In the genomic region with DNA sequence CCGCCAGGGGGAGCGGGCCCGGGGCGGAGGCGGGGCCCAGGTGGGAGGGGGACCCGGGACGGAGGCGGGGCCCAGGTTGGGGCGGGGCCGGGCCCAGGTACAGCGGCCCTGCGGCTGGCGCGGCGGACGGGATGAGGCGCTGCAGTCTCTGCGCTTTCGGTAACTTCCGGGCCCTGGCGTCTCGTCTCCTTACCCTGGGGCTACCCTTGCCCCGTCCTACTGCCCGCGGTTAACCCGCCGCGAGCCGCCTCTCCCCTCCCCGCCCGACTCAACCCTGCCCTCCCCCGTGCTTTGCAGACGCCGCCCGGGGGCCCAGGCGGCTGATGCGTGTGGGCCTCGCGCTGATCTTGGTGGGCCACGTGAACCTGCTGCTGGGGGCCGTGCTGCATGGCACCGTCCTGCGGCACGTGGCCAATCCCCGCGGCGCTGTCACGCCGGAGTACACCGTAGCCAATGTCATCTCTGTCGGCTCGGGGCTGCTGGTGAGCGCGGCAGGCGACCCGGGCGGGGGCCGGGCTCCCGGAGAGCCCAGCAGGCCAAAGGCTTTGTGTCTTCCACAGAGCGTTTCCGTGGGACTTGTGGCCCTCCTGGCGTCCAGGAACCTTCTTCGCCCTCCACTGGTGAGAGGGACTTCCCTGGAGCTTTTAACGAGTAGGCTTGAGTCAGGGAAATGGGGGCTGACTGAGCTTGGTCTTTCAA, we compare ENCODE assay signal across 8 cellular contexts. TPM values are rescaled to one million over a fixed set of nuclear protein-coding genes. Genes with fewer than 3 reads are reported as not detected.
DNase-seq lines count a peak whose midpoint lies in the region; ATAC-seq, FAIRE-seq and TF ChIP-seq lines count a peak whose summit lies in the region.

A gene with protein sequence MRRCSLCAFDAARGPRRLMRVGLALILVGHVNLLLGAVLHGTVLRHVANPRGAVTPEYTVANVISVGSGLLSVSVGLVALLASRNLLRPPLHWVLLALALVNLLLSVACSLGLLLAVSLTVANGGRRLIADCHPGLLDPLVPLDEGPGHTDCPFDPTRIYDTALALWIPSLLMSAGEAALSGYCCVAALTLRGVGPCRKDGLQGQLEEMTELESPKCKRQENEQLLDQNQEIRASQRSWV (plus strand): TSS at position 100 of the 699 bp plus-strand sequence. CDS start 32 bp downstream, at position 132.

- H3K4me1 ChIP-seq in pancreas: peaks cover 0 to 11% (median 3%) of the 10 kb centered on the region in 3 donors

- no peaks in the 10 kb centered on the region for H3K9me3 ChIP-seq in pancreas

- no peaks in the 10 kb centered on the region for H3K27me3 Mint-ChIP-seq in activated CD4-positive, alpha-beta T cell treated with anti-CD3 and anti-CD28 coated beads, Interleukin-2, amount 10 ng/mL, durations not matched to agents 24 days and 14 days

- H3K4me3 Mint-ChIP-seq in activated CD4-positive, alpha-beta T cell treated with anti-CD3 and anti-CD28 coated beads, Interleukin-2, amount 10 ng/mL, durations not matched to agents 24 days and 14 days: no peak within 1 kb of the TSS

- peak; percentile 55 for TF ChIP-seq CTCF in LNCaP clone FGC (IDR thresholded peaks at IDR 0.05; ENCODE audit: control insufficient read depth, extremely low read depth, insufficient read depth)
- peak in 2 of 4 donors; percentile 4 to 50 for TF ChIP-seq CTCF in pancreas (IDR thresholded peaks at IDR 0.05)

- H3K4me1 Mint-ChIP-seq in activated CD4-positive, alpha-beta T cell treated with anti-CD3 and anti-CD28 coated beads, Interleukin-2, amount 10 ng/mL, durations not matched to agents 24 days and 14 days: peaks cover 7% of the 10 kb centered on the region

- ATAC-seq in esophagus mucosa (peak; percentile 79), pancreas (peak; percentile 93 to 96 (median 96)), GM19452 (IDR thresholded peaks at IDR 0.05; ENCODE audit: unreplicated experiment) (no peak), GM21717 (IDR thresholded peaks at IDR 0.05; ENCODE audit: unreplicated experiment) (no peak), HG02759 (IDR thresholded peaks at IDR 0.05; ENCODE audit: unreplicated experiment) (no peak)

- 11 to 12% methylated on average over 55 to 64 of the region's 64 CpGs for WGBS in pancreas, 2 donors

- no peaks in the 10 kb centered on the region for H3K9me3 Mint-ChIP-seq in activated CD4-positive, alpha-beta T cell treated with anti-CD3 and anti-CD28 coated beads, Interleukin-2, amount 10 ng/mL, durations not matched to agents 24 days and 14 days

- no peaks in the 10 kb centered on the region for H3K27me3 ChIP-seq in pancreas

- peak within 1 kb of the TSS; percentile 61 to 75 (median 68) for H3K27ac ChIP-seq in pancreas

- peaks cover 42% of the 10 kb centered on the region for H3K36me3 Mint-ChIP-seq in activated CD4-positive, alpha-beta T cell treated with anti-CD3 and anti-CD28 coated beads, Interleukin-2, amount 10 ng/mL, durations not matched to agents 24 days and 14 days (ENCODE audit: low read depth)

- DNase-seq in LNCaP clone FGC (ENCODE audit: low read depth) (no peak), pancreas (peak; percentile 77 to 95 (median 90)), NK-92 (lab: John Stamatoyannopoulos, UW; ENCODE audit: unreplicated experiment) (no peak)
- peak; percentile 74 for DNase-seq in activated CD4-positive, alpha-beta T cell treated with anti-CD3 and anti-CD28 coated beads, Interleukin-2, amount 10 ng/mL, durations not matched to agents 24 days and 14 days

- H3K4me3 ChIP-seq in LNCaP clone FGC (ENCODE audit: low read depth, low read length): peak within 1 kb of the TSS; percentile 79
- H3K4me3 ChIP-seq in pancreas: peak within 1 kb of the TSS; percentile 27 to 62 (median 53)

- intact Hi-C loops in activated CD4-positive, alpha-beta T cell treated with anti-CD3 and anti-CD28 coated beads, Interleukin-2, amount 10 ng/mL, durations not matched to agents 24 days and 14 days (cut with micrococcal nuclease): no loop called here
- intact Hi-C loops in pancreas (cut with DNase I): no loop called here

- peaks cover 5 to 47% (median 36%) of the 10 kb centered on the region in 3 donors for H3K36me3 ChIP-seq in pancreas

- peak within 1 kb of the TSS; percentile 60 for H3K27ac Mint-ChIP-seq in activated CD4-positive, alpha-beta T cell treated with anti-CD3 and anti-CD28 coated beads, Interleukin-2, amount 10 ng/mL, durations not matched to agents 24 days and 14 days

- no peak for FAIRE-seq in pancreas (lab: Jason Lieb, UNC)

RNA-seq across cellular contexts. Expression of the gene that starts here (rescaled TPM):
- 4.6 and 5.2 TPM in 2 replicates for total RNA-seq in activated CD4-positive, alpha-beta T cell treated with anti-CD3 and anti-CD28 coated beads, Interleukin-2, amount 10 ng/mL, durations not matched to agents 24 days and 14 days
- total RNA-seq in esophagus mucosa: 26.0 TPM
- total RNA-seq in pancreas: 10 to 100 TPM; 21.6 to 36.5 (median 26.6) TPM
- 10 to 100 TPM; 29.5 to 33.0 TPM for polyA plus RNA-seq in pancreas

Comparison
In these comparisons a context has a peak if more than half of its experiments do, and no peak if none do; other contexts are left out.
1. DNase-seq: peak in activated CD4-positive, alpha-beta T cell treated with anti-CD3 and anti-CD28 coated beads, Interleukin-2, amount 10 ng/mL, durations not matched to agents 24 days and 14 days (single experiment) and pancreas (6 of 6); none in LNCaP clone FGC (single experiment) and NK-92 (single experiment).
2. ATAC-seq: peak in esophagus mucosa (single experiment) and pancreas (4 of 4); none in GM19452 (single experiment), GM21717 (single experiment) and HG02759 (single experiment).